8 cellular contexts compared by ENCODE assay signal in genomic region chr2:209334188-209335017, GRCh38.
A peak's percentile ranks its signal among the peaks of the same experiment; 100 is the strongest.
DNase-seq lines count a peak whose midpoint lies in the region; ATAC-seq and TF ChIP-seq lines count a peak whose summit lies in the region.

No MANE protein-coding gene starts in this region.

- H3K4me1 ChIP-seq in liver (ENCODE audit: control insufficient read depth in 4 of 4, insufficient read depth in 4 of 4, low read length in 3 of 4) (peaks cover 0 to 4% (median 3%) of the 10 kb centered on the region in 4 donors), stomach (peaks cover 0 to 5% (median 2%) of the 10 kb centered on the region in 4 donors)

- H3K27ac ChIP-seq in liver (ENCODE audit: low read depth in 1 of 2, low read length in 2 of 2) (no peak overlapping the region), stomach (no peak overlapping the region)

- H3K9me3 ChIP-seq in liver (ENCODE audit: control insufficient read depth in 4 of 4, low read length in 3 of 4) (no peaks in the 10 kb centered on the region), stomach (no peaks in the 10 kb centered on the region)

- TF ChIP-seq CTCF in liver (IDR thresholded peaks at IDR 0.05; ENCODE audit: low read depth, low read length, missing input control) = peak; percentile 89
- peak in 5 of 7 experiments; percentile 44 to 72 (median 64) for TF ChIP-seq CTCF in stomach (IDR thresholded peaks at IDR 0.05)

- WGBS in liver = 11% methylated on average over 7 of the region's 7 CpGs
- 6 to 10% (median 8%) methylated on average over 7 of the region's 7 CpGs for WGBS in stomach, 5 donors

- H3K9ac ChIP-seq in liver (ENCODE audit: low read depth in 1 of 2, low read length in 2 of 2) = no peak overlapping the region

- no peak for TF ChIP-seq EP300 in stomach (IDR thresholded peaks at IDR 0.05)

- peak; percentile 66 for ATAC-seq in GM18499 (IDR thresholded peaks at IDR 0.05; ENCODE audit: insufficient read depth, unreplicated experiment)
- peak; percentile 77 for ATAC-seq in HG02763 (IDR thresholded peaks at IDR 0.05; ENCODE audit: unreplicated experiment)

- intact Hi-C loops in stomach (cut with DNase I; ENCODE audit: low total_unique reads) = no loop called here

- H3K27me3 ChIP-seq in liver (ENCODE audit: control insufficient read depth in 4 of 4, insufficient read depth in 4 of 4, low read length in 3 of 4) = no peaks in the 10 kb centered on the region
- no peaks in the 10 kb centered on the region for H3K27me3 ChIP-seq in stomach

- H3K4me3 ChIP-seq in liver (ENCODE audit: low read depth in 1 of 3, low read length in 3 of 3) = no peak overlapping the region
- no peak overlapping the region for H3K4me3 ChIP-seq in stomach

- no peaks in the 10 kb centered on the region for H3K36me3 ChIP-seq in liver (ENCODE audit: control insufficient read depth in 4 of 4, insufficient read depth in 3 of 4, low read depth in 1 of 4, low read length in 3 of 4)
- H3K36me3 ChIP-seq in stomach = no peaks in the 10 kb centered on the region

- no peak for TF ChIP-seq POLR2A in stomach (IDR thresholded peaks at IDR 0.05)

- peak; percentile 94 to 96 for TF ChIP-seq RAD21 in liver (IDR thresholded peaks at IDR 0.05)

- peak; percentile 48 for DNase-seq in AG08396 (ENCODE audit: low spot score)
- peak; percentile 42 for DNase-seq in NCI-H1048 (lab: John Stamatoyannopoulos, UW)
- DNase-seq in SHP77 treated with DMSO at 0.1 percent for 48 hours (lab: John Stamatoyannopoulos, UW) = peak; percentile 73
- peak; percentile 84 for DNase-seq in cerebellar cortex (ENCODE audit: low spot score)
- peak; percentile 54 for DNase-seq in stomach

TF ChIP-seq in liver, 16 proteins besides CTCF, POLR2A, EP300 and RAD21:
- TF ChIP-seq REST (IDR thresholded peaks at IDR 0.05) = no peak
- no peak for TF ChIP-seq ATF3 (IDR thresholded peaks at IDR 0.05)
- TF ChIP-seq FOXA2 (IDR thresholded peaks at IDR 0.05) = no peak
- TF ChIP-seq RXRA (IDR thresholded peaks at IDR 0.05) = no peak
- no peak for TF ChIP-seq SP1 (IDR thresholded peaks at IDR 0.05)
- no peak for TF ChIP-seq YY1 (IDR thresholded peaks at IDR 0.05)
- no peak for TF ChIP-seq EGR1 (IDR thresholded peaks at IDR 0.05; ENCODE audit: low read depth in 2 of 2)
- TF ChIP-seq JUND (IDR thresholded peaks at IDR 0.05) = no peak
- TF ChIP-seq HNF4A (conservative IDR thresholded peaks at IDR 0.05) = no peak
- no peak for TF ChIP-seq NR2F2 (IDR thresholded peaks at IDR 0.05)
- no peak for TF ChIP-seq HNF4G (IDR thresholded peaks at IDR 0.05)
- no peak for TF ChIP-seq GABPA (IDR thresholded peaks at IDR 0.05 in 1 of 2, conservative IDR thresholded peaks at IDR 0.05 in 1 of 2)
- TF ChIP-seq MAX (IDR thresholded peaks at IDR 0.05) = no peak
- TF ChIP-seq TAF1 (conservative IDR thresholded peaks at IDR 0.05) = no peak
TF ChIP-seq in liver: peak in this region for 0.
